ENCODE assay signal across 9 cellular contexts in genomic region chr17:4229627-4230026, GRCh38. TPM values are rescaled to one million over a fixed set of nuclear protein-coding genes. Genes with fewer than 3 reads are reported as not detected.
DNase-seq lines count a peak whose midpoint lies in the region; ATAC-seq and TF ChIP-seq lines count a peak whose summit lies in the region.
"Had no signal": no experiment of that assay in that cellular context is flagged by ENCODE, and none has a peak within 500 bp of the region (broad histone marks: within the 10 kb centered on the region; RNA-seq: fewer than 3 reads in every experiment).

No MANE protein-coding gene starts in this region.

- H3K27me3 ChIP-seq in adrenal gland (no peaks in the 10 kb centered on the region), heart right ventricle (no peaks in the 10 kb centered on the region), gastrocnemius medialis (no peaks in the 10 kb centered on the region)

- H3K9me3 ChIP-seq in adrenal gland (replicated peaks in 1 of 3) (no peaks in the 10 kb centered on the region), heart right ventricle (no peaks in the 10 kb centered on the region), gastrocnemius medialis (no peaks in the 10 kb centered on the region)

- ATAC-seq in heart right ventricle: peak in 7 of 8 donors; percentile 10 to 55 (median 31)
- ATAC-seq in gastrocnemius medialis: peak; percentile 72 to 77
- no peak for ATAC-seq in GM21367 (IDR thresholded peaks at IDR 0.05; ENCODE audit: unreplicated experiment)

- intact Hi-C loops in adrenal gland (cut with DNase I): no loop called here
- intact Hi-C loops in heart right ventricle (cut with DNase I): loop anchor here in 2 of 10 donors (5.0 kb wide), 2 partner anchors 43 to 73 kb away; no protein-coding TSS in a partner anchor
- intact Hi-C loops in gastrocnemius medialis (cut with DNase I; ENCODE audit: low total_unique reads): loop anchor here (5.0 kb wide), 1 partner anchor 133 kb away; no protein-coding TSS in a partner anchor

- DNase-seq in EL (peak; percentile 89), adrenal gland (peak; percentile 62 to 87 (median 81)), heart right ventricle (peak; percentile 34 to 44), gastrocnemius medialis (peak; percentile 59 to 64), amygdala (lab: John Stamatoyannopoulos, UW) (no peak), T-helper 2 cell (no peak), cerebellar nuclear complex (lab: John Stamatoyannopoulos, UW) (no peak)
- DNase-seq: SHP77 had no signal

- H3K4me3 ChIP-seq in adrenal gland (no peak overlapping the region), heart right ventricle (peak overlapping the region in 3 of 10 donors; percentile 2 to 11 (median 5)), gastrocnemius medialis (peak overlapping the region; percentile 3 to 22 (median 17))

- TF ChIP-seq CTCF in adrenal gland (IDR thresholded peaks at IDR 0.05): no peak
- TF ChIP-seq CTCF in heart right ventricle (IDR thresholded peaks at IDR 0.05): no peak
- no peak for TF ChIP-seq CTCF in gastrocnemius medialis (IDR thresholded peaks at IDR 0.05 in 4 of 5, conservative IDR thresholded peaks at IDR 0.05 in 1 of 5)

- TF ChIP-seq POLR2A in adrenal gland (IDR thresholded peaks at IDR 0.05) (no peak), gastrocnemius medialis (IDR thresholded peaks at IDR 0.05) (no peak)

- H3K4me1 ChIP-seq in adrenal gland (replicated peaks in 1 of 2) (peaks cover 29 to 34% of the 10 kb centered on the region in 2 donors), heart right ventricle (peaks cover 4 to 57% (median 40%) of the 10 kb centered on the region in 9 donors), gastrocnemius medialis (peaks cover 59 to 63% of the 10 kb centered on the region in 2 donors)

- in situ Hi-C loops in gastrocnemius medialis (cut with MboI; ENCODE audit: low sequenced_read_pairs in 4 of 4): loop anchor here in 1 of 4 donors (10.0 kb wide), 1 partner anchor 135 kb away; the partner anchor contains the start of gene UBE2G1

- 21 to 43% (median 25%) methylated on average over 5 of the region's 5 CpGs for WGBS in adrenal gland, 4 donors
- WGBS in heart right ventricle, 2 donors: 50 to 51% methylated on average over 5 of the region's 5 CpGs

- H3K36me3 ChIP-seq in adrenal gland (replicated peaks in 1 of 2): peaks cover 0 to 24% of the 10 kb centered on the region in 2 donors
- H3K36me3 ChIP-seq in heart right ventricle: peaks cover 0 to 81% (median 0%) of the 10 kb centered on the region in 9 donors
- H3K36me3 ChIP-seq in gastrocnemius medialis: no peaks in the 10 kb centered on the region

- peak overlapping the region; percentile 60 to 86 (median 71) for H3K27ac ChIP-seq in adrenal gland
- H3K27ac ChIP-seq in heart right ventricle: peak overlapping the region; percentile 54 to 87 (median 76)
- peak overlapping the region; percentile 85 to 96 (median 90) for H3K27ac ChIP-seq in gastrocnemius medialis

RNA-seq across cellular contexts. Expression of gene ANKFY1, which starts 34.2 kb away (rescaled TPM):
- total RNA-seq in adrenal gland: 10 to 100 TPM; 44.7 to 91.0 (median 65.6) TPM
- 10 to 100 TPM; 14.8 to 25.6 (median 22.4) TPM for polyA plus RNA-seq in adrenal gland
- 10 to 100 TPM; 18.7 to 34.4 (median 24.4) TPM for total RNA-seq in heart right ventricle
- 10 to 100 TPM in 1 of 2 donors, 1 to 10 TPM in 1; 8.6 to 12.8 TPM for polyA plus RNA-seq in heart right ventricle
- 10 to 100 TPM; 12.6 to 26.9 (median 13.5) TPM for total RNA-seq in gastrocnemius medialis

Comparison
In these comparisons a context has a peak if more than half of its experiments do, and no peak if none do; other contexts are left out.
1. DNase-seq: peak in EL (single experiment), adrenal gland (7 of 7), heart right ventricle (2 of 2) and gastrocnemius medialis (2 of 2); none in amygdala (0 of 56), T-helper 2 cell (0 of 5) and cerebellar nuclear complex (0 of 2).
2. H3K4me3 ChIP-seq: peak in gastrocnemius medialis (4 of 4); none in adrenal gland (0 of 4).
3. Peak in every context shown above with its lines, with median percentiles within 50 percentile points of each other: H3K27ac ChIP-seq.